ENCODE assay signal across 1 cellular context in the genomic region with DNA sequence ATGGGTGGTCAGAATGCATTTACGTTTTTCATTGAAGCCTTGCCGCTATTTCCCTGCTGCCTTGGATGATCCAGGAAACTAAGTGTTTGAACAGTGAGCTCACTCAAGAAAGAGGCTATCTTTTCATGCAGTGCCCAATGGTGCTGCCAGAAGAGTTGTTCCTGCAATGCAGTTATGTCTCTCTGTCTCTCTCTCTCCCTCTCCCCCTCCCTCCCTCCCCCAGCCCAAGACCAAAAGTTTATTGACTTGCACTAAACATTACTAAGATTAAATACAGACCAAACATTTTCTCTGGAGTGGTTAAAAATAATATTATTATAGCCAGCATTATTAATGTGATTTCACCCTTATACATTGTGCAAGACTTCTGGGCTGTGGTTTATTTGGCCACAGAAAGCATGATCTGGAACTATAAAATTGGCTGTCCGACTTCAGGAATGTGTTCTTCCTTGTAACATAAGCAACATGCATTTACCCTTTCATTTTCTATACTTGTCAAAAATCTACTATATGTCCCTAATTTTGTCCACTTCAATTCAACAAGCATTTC.
TF ChIP-seq lines count a peak whose summit lies in the region.

No MANE protein-coding gene starts in this region.

TF ChIP-seq in SK-N-SH treated with all-trans-retinoic acid at 6 μM for 48 hours, 23 proteins besides CTCF, POLR2A, EP300 and RAD21 (continued from another document):
- TF ChIP-seq ESRRG (CRISPR knock-in tag; IDR thresholded peaks at IDR 0.05) (no peak), RARB (CRISPR knock-in tag; IDR thresholded peaks at IDR 0.05) (no peak), OSR1 (CRISPR knock-in tag; IDR thresholded peaks at IDR 0.05) (no peak), ZFP30 (CRISPR knock-in tag; IDR thresholded peaks at IDR 0.05) (no peak), ARNTL (CRISPR knock-in tag; IDR thresholded peaks at IDR 0.05; ENCODE audit: borderline replicate concordance, low read depth) (no peak), ZFP3 (CRISPR knock-in tag; IDR thresholded peaks at IDR 0.05) (no peak), BACH2 (CRISPR knock-in tag; IDR thresholded peaks at IDR 0.05; ENCODE audit: borderline replicate concordance) (no peak), ZC3H10 (CRISPR knock-in tag; IDR thresholded peaks at IDR 0.05) (no peak), ISL1 (CRISPR knock-in tag; IDR thresholded peaks at IDR 0.05) (no peak), TOX (CRISPR knock-in tag; IDR thresholded peaks at IDR 0.05; ENCODE audit: borderline replicate concordance) (no peak), TCF4 (CRISPR knock-in tag; IDR thresholded peaks at IDR 0.05; ENCODE audit: borderline replicate concordance) (no peak), ZNF70 (CRISPR knock-in tag; IDR thresholded peaks at IDR 0.05) (no peak), GLIS3 (CRISPR knock-in tag; IDR thresholded peaks at IDR 0.05) (no peak)
- TF ChIP-seq, protein P1, sequence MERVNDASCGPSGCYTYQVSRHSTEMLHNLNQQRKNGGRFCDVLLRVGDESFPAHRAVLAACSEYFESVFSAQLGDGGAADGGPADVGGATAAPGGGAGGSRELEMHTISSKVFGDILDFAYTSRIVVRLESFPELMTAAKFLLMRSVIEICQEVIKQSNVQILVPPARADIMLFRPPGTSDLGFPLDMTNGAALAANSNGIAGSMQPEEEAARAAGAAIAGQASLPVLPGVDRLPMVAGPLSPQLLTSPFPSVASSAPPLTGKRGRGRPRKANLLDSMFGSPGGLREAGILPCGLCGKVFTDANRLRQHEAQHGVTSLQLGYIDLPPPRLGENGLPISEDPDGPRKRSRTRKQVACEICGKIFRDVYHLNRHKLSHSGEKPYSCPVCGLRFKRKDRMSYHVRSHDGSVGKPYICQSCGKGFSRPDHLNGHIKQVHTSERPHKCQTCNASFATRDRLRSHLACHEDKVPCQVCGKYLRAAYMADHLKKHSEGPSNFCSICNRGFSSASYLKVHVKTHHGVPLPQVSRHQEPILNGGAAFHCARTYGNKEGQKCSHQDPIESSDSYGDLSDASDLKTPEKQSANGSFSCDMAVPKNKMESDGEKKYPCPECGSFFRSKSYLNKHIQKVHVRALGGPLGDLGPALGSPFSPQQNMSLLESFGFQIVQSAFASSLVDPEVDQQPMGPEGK (CRISPR knock-in tag; IDR thresholded peaks at IDR 0.05; ENCODE audit: borderline replicate concordance) = no peak
TF ChIP-seq in SK-N-SH treated with all-trans-retinoic acid at 6 μM for 48 hours: peak in this region for 0.
